Comparison of ENCODE assay signal across 1 cellular context in genomic region chr6:52392944-52393343, GRCh38.
TF ChIP-seq lines count a peak whose summit lies in the region.

No MANE protein-coding gene starts in this region.

TF ChIP-seq in endothelial cell of umbilical vein, 7 proteins besides CTCF, POLR2A, EP300 and RAD21:
- TF ChIP-seq FOS (IDR thresholded peaks at IDR 0.05; ENCODE audit: borderline replicate concordance, insufficient read depth, low read length) (peak; percentile 21), EZH2 (IDR thresholded peaks at IDR 0.05; ENCODE audit: borderline replicate concordance, low read depth, low read length, severe bottlenecking) (no peak)
